In the genomic region with DNA sequence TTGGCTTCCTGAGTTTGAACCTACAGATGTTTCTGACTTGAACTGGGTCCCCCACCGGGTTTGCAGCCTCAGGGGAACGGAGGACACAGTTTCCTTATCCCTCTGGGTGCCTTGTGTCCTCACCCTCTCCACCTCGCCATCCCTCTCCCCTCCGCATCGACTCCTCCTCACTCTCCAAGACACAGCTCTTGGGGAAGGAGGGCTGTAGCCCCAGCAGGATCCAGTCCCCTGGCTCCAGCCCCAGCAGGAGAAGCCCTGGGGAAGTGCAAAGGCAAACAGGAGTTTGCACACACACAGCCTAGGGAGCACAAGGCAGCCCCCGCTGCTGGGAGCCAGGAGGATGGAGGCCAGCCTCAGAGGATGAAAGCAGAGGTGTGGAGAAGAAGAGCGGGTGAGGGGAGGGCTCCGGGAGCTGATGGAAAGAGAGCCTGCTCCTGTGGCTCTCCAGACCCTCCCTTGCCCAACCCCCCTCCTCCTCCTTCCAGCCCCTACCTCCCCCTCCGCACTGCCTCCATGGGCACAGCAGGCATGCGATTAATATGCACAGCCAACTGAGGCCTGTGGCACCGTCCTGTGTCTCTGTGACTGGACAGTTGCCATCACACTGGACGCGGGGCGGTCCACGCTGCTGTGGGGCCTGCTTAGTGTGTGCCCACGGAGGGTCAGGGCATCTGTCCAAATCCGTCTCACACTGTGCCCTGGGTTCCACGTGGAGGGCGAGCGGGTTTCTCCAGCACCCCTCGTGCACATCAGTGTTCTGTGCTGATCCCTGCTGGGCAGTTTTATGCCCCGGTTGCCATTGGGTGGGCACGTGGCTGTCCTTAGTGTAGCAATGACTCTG, we compare ENCODE assay signal across 23 cellular contexts.
DNase-seq lines count a peak whose midpoint lies in the region; ATAC-seq, FAIRE-seq and TF ChIP-seq lines count a peak whose summit lies in the region.
"Had no signal": no experiment of that assay in that cellular context is flagged by ENCODE, and none has a peak within 500 bp of the region (broad histone marks: within the 10 kb centered on the region; RNA-seq: fewer than 3 reads in every experiment).

No MANE protein-coding gene starts in this region.

- H3K4me3 ChIP-seq in GM23338 (no peak overlapping the region), H1 (ENCODE audit: extremely low read depth in 1 of 4, insufficient read depth in 2 of 4, low read depth in 3 of 4, low read length in 4 of 4) (no peak overlapping the region), osteoblast (ENCODE audit: insufficient read depth, low read length) (no peak overlapping the region), upper lobe of right lung (no peak overlapping the region)
- H3K4me3 ChIP-seq: GM12878, Peyer's patch had no signal

- H2BK120ac ChIP-seq in H1 (replicated peaks; ENCODE audit: low read depth, low read length) = no peak overlapping the region

- no peaks in the 10 kb centered on the region for H3F3A ChIP-seq in GM23338 (replicated peaks; ENCODE audit: low read depth)

- no peak overlapping the region for H3K4me2 ChIP-seq in GM23338
- H3K4me2 ChIP-seq in H1 (ENCODE audit: insufficient read depth in 1 of 2, low read depth in 2 of 2, low read length in 2 of 2) = peak overlapping the region in 1 of 2 experiments; percentile 28; a peak in 1 of 4 replicates
- H3K4me2 ChIP-seq in osteoblast (ENCODE audit: insufficient read depth, low read length) = no peak overlapping the region
- H3K4me2 ChIP-seq: KMS-11 had no signal

- H3K36me3 ChIP-seq in GM23338 (ENCODE audit: insufficient read depth) = no peaks in the 10 kb centered on the region
- H3K36me3 ChIP-seq in H1 (ENCODE audit: control insufficient read depth in 2 of 4, insufficient read depth in 4 of 4, low read length in 3 of 4) = no peaks in the 10 kb centered on the region
- no peaks in the 10 kb centered on the region for H3K36me3 ChIP-seq in osteoblast (ENCODE audit: insufficient read depth, low read length)
- no peaks in the 10 kb centered on the region for H3K36me3 ChIP-seq in upper lobe of right lung
- H3K36me3 ChIP-seq: Peyer's patch had no signal

- H2BK15ac ChIP-seq in H1 (ENCODE audit: low read length) = no peak overlapping the region

- FAIRE-seq in H1 (lab: Jason Lieb, UNC) = no peak
- FAIRE-seq: D721Med, G401.6, GM12878, GM18507 had no signal

- WGBS in H1 (ENCODE audit: extremely low coverage in 1 of 2, insufficient coverage in 1 of 2, insufficient read length in 1 of 2, insufficient replicate concordance in 2 of 2, low coverage in 1 of 2, low lambda C conversion rate in 2 of 2, missing lambda C conversion rate in 1 of 2), 2 experiments = 88% methylated on average over 18 of the region's 23 CpGs; no CpG with 5 or more reads in 1 of the 2 experiments

- H3K9me3 Mint-ChIP-seq in GM23338 = no peaks in the 10 kb centered on the region; the same call in 1 of the 3 replicates
- no peaks in the 10 kb centered on the region for H3K9me3 Mint-ChIP-seq in effector memory CD8-positive, alpha-beta T cell

- no peak for TF ChIP-seq RAD21 in H1 (IDR thresholded peaks at IDR 0.05 in 1 of 2, conservative IDR thresholded peaks at IDR 0.05 in 1 of 2; ENCODE audit: low read depth in 2 of 2, low read length in 2 of 2)

- POLR2A ChIA-PET in H1 (lab: Charles Lee; ENCODE audit: partially characterized antibody) = no interaction called here

- H3K9ac ChIP-seq in H1 (replicated peaks in 1 of 4; ENCODE audit: extremely low read depth in 1 of 4, low read depth in 3 of 4, low read length in 3 of 4) = no peak overlapping the region
- H3K9ac ChIP-seq: KMS-11 had no signal

- peaks cover 15% of the 10 kb centered on the region for H3K4me1 Mint-ChIP-seq in GM23338
- no peaks in the 10 kb centered on the region for H3K4me1 Mint-ChIP-seq in effector memory CD8-positive, alpha-beta T cell (ENCODE audit: low read depth in 2 of 2)
- H3K4me1 Mint-ChIP-seq: CD4-positive, alpha-beta memory T cell had no signal

- H4K20me1 ChIP-seq in GM23338 (replicated peaks; ENCODE audit: insufficient read depth) (no peaks in the 10 kb centered on the region), H1 (replicated peaks in 1 of 2; ENCODE audit: control insufficient read depth in 1 of 2, insufficient read depth in 2 of 2, low read length in 2 of 2) (no peaks in the 10 kb centered on the region), osteoblast (ENCODE audit: insufficient read depth, low read length) (no peaks in the 10 kb centered on the region)

- H3K23me2 ChIP-seq in H1 (ENCODE audit: low read depth, low read length) = no peaks in the 10 kb centered on the region

- CTCF ChIA-PET in H1 (lab: Charles Lee; ENCODE audit: partially characterized antibody) = interaction anchor here (0.8 to 1.3 kb wide), 3 partner anchors 10 to 18 kb away, joined by 3 to 5 read pairs (median 3); no protein-coding TSS in a partner anchor

- no peaks in the 10 kb centered on the region for H3K9me2 ChIP-seq in GM23338 (ENCODE audit: insufficient read depth)

- H3K9me3 ChIP-seq in H1 (ENCODE audit: insufficient read depth in 2 of 2, low read depth in 1 of 2, low read length in 1 of 2) (no peaks in the 10 kb centered on the region), osteoblast (ENCODE audit: low read depth, low read length) (no peaks in the 10 kb centered on the region), upper lobe of right lung (no peaks in the 10 kb centered on the region)
- H3K9me3 ChIP-seq: Peyer's patch had no signal

- no peak overlapping the region for H3K23ac ChIP-seq in H1 (ENCODE audit: insufficient read length)

- intact Hi-C loops in upper lobe of right lung (cut with DNase I) = no loop called here

- H3K14ac ChIP-seq in H1 (ENCODE audit: insufficient read length) = no peak overlapping the region

- no peak overlapping the region for H3K4me3 Mint-ChIP-seq in GM23338
- H3K4me3 Mint-ChIP-seq in effector memory CD8-positive, alpha-beta T cell = no peak overlapping the region
- H3K4me3 Mint-ChIP-seq: CD4-positive, alpha-beta memory T cell; HFFc6 had no signal

- H3K27ac ChIP-seq in GM23338 (ENCODE audit: low read depth) (no peak overlapping the region), H1 (ENCODE audit: low read depth, low read length) (no peak overlapping the region), osteoblast (ENCODE audit: low read depth, low read length) (no peak overlapping the region), upper lobe of right lung (peak overlapping the region; percentile 42)
- H3K27ac ChIP-seq: KMS-11, Peyer's patch had no signal

- H2BK12ac ChIP-seq in H1 (ENCODE audit: low read depth, low read length) = peak overlapping the region; percentile 87; the same call in 1 of the 2 replicates

- peak; percentile 43 for ATAC-seq in GM23338
- no peak for ATAC-seq in upper lobe of right lung
- no peak for ATAC-seq in effector memory CD8-positive, alpha-beta T cell (replicated peaks)
- ATAC-seq: GM12878 had no signal

- H2AFZ ChIP-seq in GM23338 (0 out of 2 replicates have a peak overlapping the region, but pooled peaks have one; percentile 66), H1 (ENCODE audit: low read length) (0 out of 2 replicates have a peak overlapping the region, but pooled peaks have one; percentile 62), osteoblast (ENCODE audit: low read length) (no peak overlapping the region)

- no peak overlapping the region for H2BK5ac ChIP-seq in H1 (ENCODE audit: low read depth, low read length)

- H3K27me3 ChIP-seq in GM23338 (ENCODE audit: insufficient read depth) (no peaks in the 10 kb centered on the region), H1 (replicated peaks in 1 of 4; ENCODE audit: control insufficient read depth in 3 of 4, extremely low read depth in 1 of 4, insufficient read depth in 3 of 4, low read length in 3 of 4) (no peaks in the 10 kb centered on the region; a peak in 2 of 7 replicates), osteoblast (ENCODE audit: insufficient read depth, low read length) (peaks cover 24% of the 10 kb centered on the region), upper lobe of right lung (no peaks in the 10 kb centered on the region)
- H3K27me3 ChIP-seq: Peyer's patch had no signal

- peaks cover 8% of the 10 kb centered on the region for H3K27me3 Mint-ChIP-seq in GM23338 (ENCODE audit: insufficient read depth, low read depth, poor library complexity)
- H3K27me3 Mint-ChIP-seq in effector memory CD8-positive, alpha-beta T cell = peaks cover 47 to 85% of the 10 kb centered on the region in 2 donors

- no peaks in the 10 kb centered on the region for H3K79me1 ChIP-seq in H1 (ENCODE audit: low read depth, low read length)

- no peak overlapping the region for H2AK5ac ChIP-seq in H1 (ENCODE audit: low read depth, low read length)

- 0 out of 3 replicates have a peak, but pooled peaks cover under 1% of the 10 kb centered on the region for H3K36me3 Mint-ChIP-seq in GM23338 (ENCODE audit: low read depth)
- H3K36me3 Mint-ChIP-seq in effector memory CD8-positive, alpha-beta T cell (ENCODE audit: insufficient read depth) = no peaks in the 10 kb centered on the region
- H3K36me3 Mint-ChIP-seq: CD4-positive, alpha-beta memory T cell had no signal

- no peak overlapping the region for H4K5ac ChIP-seq in H1 (ENCODE audit: insufficient read length, low read depth, low read length)

- no peak overlapping the region for H3K56ac ChIP-seq in H1 (replicated peaks; ENCODE audit: insufficient read length, low read depth, low read length)

- peak overlapping the region; percentile 4 for H3K18ac ChIP-seq in H1 (ENCODE audit: extremely low read depth, low read length)

- no peak for TF ChIP-seq EP300 in H1 (IDR thresholded peaks at IDR 0.05; ENCODE audit: borderline replicate concordance in 1 of 2, low read depth in 2 of 2, low read length in 2 of 2)

- no peak overlapping the region for H4K91ac ChIP-seq in H1 (replicated peaks; ENCODE audit: insufficient read length, low read length)

- H3K27ac Mint-ChIP-seq in GM23338 = no peak overlapping the region; the same call in 1 of the 2 replicates
- no peak overlapping the region for H3K27ac Mint-ChIP-seq in effector memory CD8-positive, alpha-beta T cell
- H3K27ac Mint-ChIP-seq: CD4-positive, alpha-beta memory T cell; HFFc6 had no signal

- H3K79me2 ChIP-seq in GM23338 (replicated peaks; ENCODE audit: insufficient read depth) (no peaks in the 10 kb centered on the region), H1 (ENCODE audit: control insufficient read depth in 1 of 2, insufficient read depth in 2 of 2, low read length in 2 of 2) (no peaks in the 10 kb centered on the region), osteoblast (ENCODE audit: insufficient read depth, low read length) (no peaks in the 10 kb centered on the region)

- TF ChIP-seq CTCF in GM23338 (conservative IDR thresholded peaks at IDR 0.05; ENCODE audit: low read depth in 2 of 2) = no peak
- no peak for TF ChIP-seq CTCF in H1 (IDR thresholded peaks at IDR 0.05; ENCODE audit: control extremely low read depth in 1 of 3, insufficient read depth in 1 of 3, low read depth in 1 of 3, low read length in 3 of 3)
- no peak for TF ChIP-seq CTCF in osteoblast (IDR thresholded peaks at IDR 0.05; ENCODE audit: extremely low read depth, low read depth, low read length)
- no peak for TF ChIP-seq CTCF in upper lobe of right lung (IDR thresholded peaks at IDR 0.05)

- peak overlapping the region; percentile 60 for H3K4ac ChIP-seq in H1 (replicated peaks; ENCODE audit: insufficient read length, low read depth, low read length)

- H3K4me1 ChIP-seq in GM23338 (ENCODE audit: insufficient read depth) (no peaks in the 10 kb centered on the region), H1 (replicated peaks in 1 of 4; ENCODE audit: control insufficient read depth in 3 of 4, insufficient read depth in 4 of 4, low read length in 3 of 4) (peaks cover 0 to 19% (median 5%) of the 10 kb centered on the region in 4 experiments; a peak in 4 of 7 replicates), osteoblast (ENCODE audit: insufficient read depth, low read length) (no peaks in the 10 kb centered on the region), upper lobe of right lung (peaks cover 6% of the 10 kb centered on the region)
- H3K4me1 ChIP-seq: Peyer's patch had no signal

- H4K8ac ChIP-seq in H1 (ENCODE audit: extremely low read depth, insufficient read depth, low read length) = no peak overlapping the region; the same call in 1 of the 2 replicates

- TF ChIP-seq POLR2A in H1 (IDR thresholded peaks at IDR 0.05; ENCODE audit: control extremely low read depth in 1 of 2, low read depth in 2 of 2, low read length in 2 of 2) = no peak

- no peak overlapping the region for H2BK20ac ChIP-seq in H1 (ENCODE audit: low read length)

- DNase-seq in GM23338 (ENCODE audit: low spot score) (no peak), H1 (ENCODE audit: low read depth in 1 of 2, low spot score in 2 of 2) (no peak), osteoblast (ENCODE audit: insufficient read length, low spot score, missing footprints) (peak; percentile 36), upper lobe of right lung (no peak), NCI-H2081 (lab: John Stamatoyannopoulos, UW) (no peak)
- DNase-seq in stimulated activated naive CD4-positive, alpha-beta T cell treated with Interleukin-2 at 50 U/mL for 16 hours (lab: John Stamatoyannopoulos, UW) = no peak
- DNase-seq in activated T-cell treated with anti-CD3 and anti-CD28 coated beads, Interleukin-2, amount 50 U/mL, for 48 hours = no peak
- no peak for DNase-seq in effector memory CD8-positive, alpha-beta T cell
- DNase-seq: CD4-positive, alpha-beta memory T cell; DMS79 treated with DMSO at 0.1 percent for 48 hours; HFFc6; NCI-H1092; NCI-H1694; NCI-H2107; NCI-H2227 treated with DMSO at 0.1 percent for 48 hours; NCI-H524; Peyer's patch; SHP77 treated with DMSO at 0.1 percent for 48 hours had no signal
